ENCODE assay signal across 26 cellular contexts in the genomic region with DNA sequence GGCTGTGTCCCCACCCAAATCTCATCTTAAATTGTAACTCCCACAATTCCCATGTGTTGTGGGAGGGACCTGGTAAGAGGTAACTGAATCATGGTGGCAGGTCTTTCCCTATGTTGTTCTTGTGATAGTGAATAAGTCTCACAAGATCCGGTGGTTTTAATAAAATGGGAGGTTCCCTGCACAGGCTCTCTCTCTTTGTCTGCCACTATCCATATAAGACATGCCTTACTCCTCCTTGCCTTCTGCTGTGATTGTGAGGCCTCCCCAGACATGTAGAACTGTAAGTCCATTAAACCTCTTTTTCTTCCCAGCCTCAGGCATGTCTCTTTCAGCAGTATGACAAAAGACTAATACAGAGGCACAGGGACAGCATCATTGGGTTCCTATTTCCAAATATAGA.
DNase-seq lines count a peak whose midpoint lies in the region; ATAC-seq, FAIRE-seq and TF ChIP-seq lines count a peak whose summit lies in the region.
"Had no signal": no experiment of that assay in that cellular context is flagged by ENCODE, and none has a peak within 500 bp of the region (broad histone marks: within the 10 kb centered on the region; RNA-seq: fewer than 3 reads in every experiment).

No MANE protein-coding gene starts in this region.

- no peaks in the 10 kb centered on the region for H3K36me3 ChIP-seq in lower lobe of right lung
- no peaks in the 10 kb centered on the region for H3K36me3 ChIP-seq in upper lobe of right lung
- H3K36me3 ChIP-seq: SJSA1 had no signal

- peaks cover 62% of the 10 kb centered on the region for H3K4me1 Mint-ChIP-seq in activated CD4-positive, alpha-beta memory T cell treated with anti-CD3 and anti-CD28 coated beads, Interleukin-2, amount 10 ng/mL, durations not matched to agents 7 days and 5 days
- H3K4me1 Mint-ChIP-seq in activated CD4-positive, alpha-beta memory T cell treated with anti-CD3 and anti-CD28 coated beads for 36 hours (ENCODE audit: low read depth), result peaks cover 24% of the 10 kb centered on the region
- peaks cover 55% of the 10 kb centered on the region for H3K4me1 Mint-ChIP-seq in activated CD8-positive, alpha-beta T cell treated with anti-CD3 and anti-CD28 coated beads for 36 hours (ENCODE audit: low read depth)

- CTCF ChIA-PET in activated CD4-positive, alpha-beta memory T cell treated with anti-CD3 and anti-CD28 coated beads, Interleukin-2, amount 10 ng/mL, durations not matched to agents 7 days and 5 days (lab: Charles Lee), result no interaction called here
- CTCF ChIA-PET in activated CD4-positive, alpha-beta memory T cell treated with anti-CD3 and anti-CD28 coated beads for 36 hours (lab: Charles Lee), result no interaction called here
- CTCF ChIA-PET in activated CD8-positive, alpha-beta T cell treated with anti-CD3 and anti-CD28 coated beads for 36 hours (lab: Charles Lee), result no interaction called here

- peak overlapping the region; percentile 8 for H3K27ac ChIP-seq in lower lobe of right lung
- H3K27ac ChIP-seq in upper lobe of right lung, result peak overlapping the region; percentile 28
- H3K27ac ChIP-seq: PC-9, SJSA1 had no signal

- TF ChIP-seq CTCF in activated CD8-positive, alpha-beta T cell treated with anti-CD3 and anti-CD28 coated beads for 36 hours (IDR thresholded peaks at IDR 0.05), result no peak
- TF ChIP-seq CTCF in lower lobe of right lung (IDR thresholded peaks at IDR 0.05), result no peak
- no peak for TF ChIP-seq CTCF in upper lobe of right lung (IDR thresholded peaks at IDR 0.05)

- peak overlapping the region; percentile 69 for H3K27ac Mint-ChIP-seq in activated CD4-positive, alpha-beta memory T cell treated with anti-CD3 and anti-CD28 coated beads, Interleukin-2, amount 10 ng/mL, durations not matched to agents 7 days and 5 days
- no peak overlapping the region for H3K27ac Mint-ChIP-seq in activated CD4-positive, alpha-beta memory T cell treated with anti-CD3 and anti-CD28 coated beads for 36 hours
- peak overlapping the region; percentile 80 for H3K27ac Mint-ChIP-seq in activated CD8-positive, alpha-beta T cell treated with anti-CD3 and anti-CD28 coated beads for 36 hours

- H3K4me3 ChIP-seq in lower lobe of right lung (no peak overlapping the region), upper lobe of right lung (no peak overlapping the region)
- H3K4me3 ChIP-seq: PC-9, SJSA1 had no signal

- DNase-seq in activated CD4-positive, alpha-beta memory T cell treated with anti-CD3 and anti-CD28 coated beads, Interleukin-2, amount 10 ng/mL, durations not matched to agents 7 days and 5 days, result no peak
- DNase-seq in activated CD4-positive, alpha-beta memory T cell treated with anti-CD3 and anti-CD28 coated beads for 36 hours, result no peak
- no peak for DNase-seq in activated CD8-positive, alpha-beta T cell treated with anti-CD3 and anti-CD28 coated beads for 36 hours
- DNase-seq in lower lobe of right lung, result no peak
- no peak for DNase-seq in upper lobe of right lung
- no peak for DNase-seq in GM12892 (ENCODE audit: insufficient read length)
- no peak for DNase-seq in dedifferentiated amniotic fluid mesenchymal stem cell (ENCODE audit: extremely low spot score)
- DNase-seq: 8988T, ACHN, DMS53, HCEC 1CT, KBM-7, MV-4-11, NCI-H1105, NCI-H1436 treated with DMSO at 0.1 percent for 48 hours, NCI-H1930, NCI-H2107, NCI-H446, NCI-H524 treated with DMSO at 0.1 percent for 48 hours, NCI-H82, PC-9, Right ventricle myocardium superior, RPMI8226 had no signal

- no peak for FAIRE-seq in GM12892 (lab: Jason Lieb, UNC)
- FAIRE-seq: H1, HTR-8/SVneo had no signal

- H3K4me3 Mint-ChIP-seq in activated CD4-positive, alpha-beta memory T cell treated with anti-CD3 and anti-CD28 coated beads, Interleukin-2, amount 10 ng/mL, durations not matched to agents 7 days and 5 days, result no peak overlapping the region
- no peak overlapping the region for H3K4me3 Mint-ChIP-seq in activated CD4-positive, alpha-beta memory T cell treated with anti-CD3 and anti-CD28 coated beads for 36 hours
- no peak overlapping the region for H3K4me3 Mint-ChIP-seq in activated CD8-positive, alpha-beta T cell treated with anti-CD3 and anti-CD28 coated beads for 36 hours

- H3K4me1 ChIP-seq in lower lobe of right lung (peaks cover 6% of the 10 kb centered on the region), upper lobe of right lung (no peaks in the 10 kb centered on the region)
- H3K4me1 ChIP-seq: SJSA1 had no signal

- H3K36me3 Mint-ChIP-seq in activated CD4-positive, alpha-beta memory T cell treated with anti-CD3 and anti-CD28 coated beads, Interleukin-2, amount 10 ng/mL, durations not matched to agents 7 days and 5 days (ENCODE audit: low read depth), result peaks cover 21% of the 10 kb centered on the region
- H3K36me3 Mint-ChIP-seq in activated CD4-positive, alpha-beta memory T cell treated with anti-CD3 and anti-CD28 coated beads for 36 hours, result no peaks in the 10 kb centered on the region
- H3K36me3 Mint-ChIP-seq in activated CD8-positive, alpha-beta T cell treated with anti-CD3 and anti-CD28 coated beads for 36 hours (ENCODE audit: low read depth), result peaks cover 13% of the 10 kb centered on the region

- ATAC-seq in activated CD8-positive, alpha-beta T cell treated with anti-CD3 and anti-CD28 coated beads for 36 hours, result no peak
- ATAC-seq in lower lobe of right lung (no peak), upper lobe of right lung (no peak)

- no peaks in the 10 kb centered on the region for H3K9me3 ChIP-seq in lower lobe of right lung
- H3K9me3 ChIP-seq in upper lobe of right lung, result no peaks in the 10 kb centered on the region
- H3K9me3 ChIP-seq: SJSA1 had no signal

- POLR2A ChIA-PET in activated CD4-positive, alpha-beta memory T cell treated with anti-CD3 and anti-CD28 coated beads, Interleukin-2, amount 10 ng/mL, durations not matched to agents 7 days and 5 days (lab: Charles Lee), result interaction anchor here (0.9 kb wide), 1 partner anchor 101 kb away, joined by 3 read pairs; no protein-coding TSS in a partner anchor
- POLR2A ChIA-PET in activated CD4-positive, alpha-beta memory T cell treated with anti-CD3 and anti-CD28 coated beads for 36 hours (lab: Charles Lee), result no interaction called here
- POLR2A ChIA-PET in activated CD8-positive, alpha-beta T cell treated with anti-CD3 and anti-CD28 coated beads for 36 hours (lab: Charles Lee), result no interaction called here

- intact Hi-C loops in activated CD4-positive, alpha-beta memory T cell treated with anti-CD3 and anti-CD28 coated beads for 36 hours (cut with micrococcal nuclease), result no loop called here
- intact Hi-C loops in activated CD8-positive, alpha-beta T cell treated with anti-CD3 and anti-CD28 coated beads for 36 hours (cut with micrococcal nuclease), result loop anchor here (10.0 kb wide), 1 partner anchor 105 kb away; no protein-coding TSS in a partner anchor
- intact Hi-C loops in lower lobe of right lung (cut with DNase I) (no loop called here), upper lobe of right lung (cut with DNase I) (no loop called here)

- H3K9me3 Mint-ChIP-seq in activated CD4-positive, alpha-beta memory T cell treated with anti-CD3 and anti-CD28 coated beads, Interleukin-2, amount 10 ng/mL, durations not matched to agents 7 days and 5 days, result peaks cover 18% of the 10 kb centered on the region
- H3K9me3 Mint-ChIP-seq in activated CD4-positive, alpha-beta memory T cell treated with anti-CD3 and anti-CD28 coated beads for 36 hours, result peaks cover under 1% of the 10 kb centered on the region
- H3K9me3 Mint-ChIP-seq in activated CD8-positive, alpha-beta T cell treated with anti-CD3 and anti-CD28 coated beads for 36 hours, result peaks cover 24% of the 10 kb centered on the region

- peaks cover 3% of the 10 kb centered on the region for H3K27me3 Mint-ChIP-seq in activated CD4-positive, alpha-beta memory T cell treated with anti-CD3 and anti-CD28 coated beads, Interleukin-2, amount 10 ng/mL, durations not matched to agents 7 days and 5 days
- H3K27me3 Mint-ChIP-seq in activated CD4-positive, alpha-beta memory T cell treated with anti-CD3 and anti-CD28 coated beads for 36 hours, result no peaks in the 10 kb centered on the region
- no peaks in the 10 kb centered on the region for H3K27me3 Mint-ChIP-seq in activated CD8-positive, alpha-beta T cell treated with anti-CD3 and anti-CD28 coated beads for 36 hours

- no peaks in the 10 kb centered on the region for H3K27me3 ChIP-seq in lower lobe of right lung (ENCODE audit: low read depth)
- no peaks in the 10 kb centered on the region for H3K27me3 ChIP-seq in upper lobe of right lung
- H3K27me3 ChIP-seq: SJSA1 had no signal

- TF ChIP-seq POLR2A in GM12892 (IDR thresholded peaks at IDR 0.05; ENCODE audit: low read depth, low read length), result no peak
